ENCODE assay signal across 9 cellular contexts in genomic region chr10:132575320-132576201, GRCh38. TPM values are rescaled to one million over a fixed set of nuclear protein-coding genes. Genes with fewer than 3 reads are reported as not detected.
DNase-seq lines count a peak whose midpoint lies in the region; ATAC-seq, FAIRE-seq and TF ChIP-seq lines count a peak whose summit lies in the region.
"Had no signal": no experiment of that assay in that cellular context is flagged by ENCODE, and none has a peak within 500 bp of the region (broad histone marks: within the 10 kb centered on the region; RNA-seq: fewer than 3 reads in every experiment).

No MANE protein-coding gene starts in this region.

- no peak overlapping the region for H3K4me3 Mint-ChIP-seq in neural progenitor cell

- dilution Hi-C loops in endothelial cell of umbilical vein (cut with MboI; ENCODE audit: extremely low pct_ligation_motif_present, low sequenced_read_pairs) = no loop called here

- H4K20me1 ChIP-seq in endothelial cell of umbilical vein (replicated peaks; ENCODE audit: control insufficient read depth, extremely low read depth, insufficient read depth, low read length) (no peaks in the 10 kb centered on the region), neural progenitor cell (ENCODE audit: low read depth) (peaks cover 51% of the 10 kb centered on the region)

- no peaks in the 10 kb centered on the region for H3K9me3 Mint-ChIP-seq in neural progenitor cell

- CTCF ChIA-PET in endothelial cell of umbilical vein (lab: Charles Lee) = interaction anchor here (0.8 to 1.3 kb wide), 5 partner anchors 9 to 115 kb away, joined by 3 to 6 read pairs (median 3); no protein-coding TSS in a partner anchor

- H3K79me2 ChIP-seq in endothelial cell of umbilical vein (ENCODE audit: control insufficient read depth, insufficient read depth, low read length) (no peaks in the 10 kb centered on the region), neural progenitor cell (ENCODE audit: low read depth) (no peaks in the 10 kb centered on the region)

- H2AFZ ChIP-seq in endothelial cell of umbilical vein (ENCODE audit: low read depth, low read length) (no peak overlapping the region), neural progenitor cell (replicated peaks) (no peak overlapping the region)

- H3K36me3 ChIP-seq in endothelial cell of umbilical vein (ENCODE audit: control insufficient read depth in 2 of 2, extremely low read depth in 1 of 2, insufficient read depth in 2 of 2, low read length in 2 of 2) (no peaks in the 10 kb centered on the region), neural progenitor cell (no peaks in the 10 kb centered on the region)

- no peak overlapping the region for H3K9ac ChIP-seq in endothelial cell of umbilical vein (replicated peaks; ENCODE audit: extremely low read depth, insufficient read depth, low read length)
- no peak overlapping the region for H3K9ac ChIP-seq in neural progenitor cell

- H3K27ac Mint-ChIP-seq in neural progenitor cell = peak overlapping the region; percentile 76

- POLR2A ChIA-PET in endothelial cell of umbilical vein (lab: Charles Lee) = no interaction called here

- no peaks in the 10 kb centered on the region for H3K36me3 Mint-ChIP-seq in neural progenitor cell

- H3K9me1 ChIP-seq in endothelial cell of umbilical vein (replicated peaks; ENCODE audit: control insufficient read depth, extremely low read depth, insufficient read depth, low read length) = no peaks in the 10 kb centered on the region

- FAIRE-seq in RCC 7860 (lab: Jason Lieb, UNC) (peak; percentile 90), endothelial cell of umbilical vein (lab: Jason Lieb, UNC) (peak; percentile 78)
- FAIRE-seq: endometrium had no signal

- peaks cover 23% of the 10 kb centered on the region for H3F3A ChIP-seq in neural progenitor cell (ENCODE audit: low read depth)

- TF ChIP-seq POLR2A in endothelial cell of umbilical vein (IDR thresholded peaks at IDR 0.05; ENCODE audit: low read depth, low read length) = no peak

- no peaks in the 10 kb centered on the region for H3K9me3 ChIP-seq in endothelial cell of umbilical vein (replicated peaks; ENCODE audit: control insufficient read depth, insufficient read depth, low read length)
- H3K9me3 ChIP-seq in neural progenitor cell (ENCODE audit: low read depth) = no peaks in the 10 kb centered on the region

- TF ChIP-seq CTCF in endothelial cell of umbilical vein (IDR thresholded peaks at IDR 0.05; ENCODE audit: extremely low read depth in 1 of 2, insufficient read depth in 1 of 2, low read depth in 1 of 2, low read length in 2 of 2) = no peak
- TF ChIP-seq CTCF in neural progenitor cell (IDR thresholded peaks at IDR 0.05) = no peak

- H3K4me1 Mint-ChIP-seq in neural progenitor cell = peaks cover 21% of the 10 kb centered on the region

- peak; percentile 30 for ATAC-seq in HG02840 (IDR thresholded peaks at IDR 0.05; ENCODE audit: low FRiP score, unreplicated experiment)
- no peak for ATAC-seq in esophagus mucosa

- no peak overlapping the region for H3K27ac ChIP-seq in endothelial cell of umbilical vein (ENCODE audit: insufficient read depth, low read depth, low read length)
- no peak overlapping the region for H3K27ac ChIP-seq in neural progenitor cell

- BruUV-seq in endothelial cell of umbilical vein (replicated peaks; lab: Mats Ljungman, UMichigan) = no TSS peak

- H3K4me3 ChIP-seq in endothelial cell of umbilical vein (replicated peaks in 1 of 3; ENCODE audit: insufficient read depth in 1 of 3, low read depth in 1 of 3, low read length in 3 of 3) (no peak overlapping the region), neural progenitor cell (no peak overlapping the region)

- H3K4me1 ChIP-seq in endothelial cell of umbilical vein (ENCODE audit: control insufficient read depth, extremely low read depth, insufficient read depth, low read length) (peaks cover 27% of the 10 kb centered on the region), neural progenitor cell (peaks cover 23% of the 10 kb centered on the region)

- intact Hi-C loops in endothelial cell of umbilical vein (cut with micrococcal nuclease) = no loop called here

- DNase-seq in stimulated activated CD4-positive, alpha-beta T cell treated with anti-CD3 and anti-CD28 coated beads, Interleukin-1b, Interleukin-23, amount 100 ng/mL, for 48 hours = peak; percentile 48
- no peak for DNase-seq in stimulated activated CD4-positive, alpha-beta T cell treated with anti-CD3 and anti-CD28 coated beads, Interleukin-4, amount 100 ng/mL, for 4 hours
- DNase-seq in RCC 7860 (ENCODE audit: low spot score) = peak; percentile 88
- DNase-seq in endothelial cell of umbilical vein (ENCODE audit: low read depth, low spot score) = peak; percentile 74
- no peak for DNase-seq in neural progenitor cell (ENCODE audit: low spot score)
- DNase-seq in SW480 (ENCODE audit: low spot score) = no peak

- H3K4me2 ChIP-seq in endothelial cell of umbilical vein (ENCODE audit: insufficient read depth, low read length) (no peak overlapping the region), neural progenitor cell (peak overlapping the region; percentile 31)

- H3K27me3 Mint-ChIP-seq in neural progenitor cell (ENCODE audit: insufficient read depth, low read depth) = peaks cover 5% of the 10 kb centered on the region

- no peaks in the 10 kb centered on the region for H3K27me3 ChIP-seq in endothelial cell of umbilical vein (ENCODE audit: control insufficient read depth in 2 of 2, insufficient read depth in 2 of 2, low read length in 2 of 2)
- H3K27me3 ChIP-seq in neural progenitor cell = no peaks in the 10 kb centered on the region

TF ChIP-seq in endothelial cell of umbilical vein, 7 proteins besides CTCF, POLR2A, EP300 and RAD21:
- TF ChIP-seq, protein P1, sequence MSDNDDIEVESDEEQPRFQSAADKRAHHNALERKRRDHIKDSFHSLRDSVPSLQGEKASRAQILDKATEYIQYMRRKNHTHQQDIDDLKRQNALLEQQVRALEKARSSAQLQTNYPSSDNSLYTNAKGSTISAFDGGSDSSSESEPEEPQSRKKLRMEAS (IDR thresholded peaks at IDR 0.05; ENCODE audit: insufficient read depth, insufficient read length) = no peak
- no peak for TF ChIP-seq MYC (IDR thresholded peaks at IDR 0.05; ENCODE audit: low read depth, low read length)
- no peak for TF ChIP-seq POLR2AphosphoS5 (IDR thresholded peaks at IDR 0.05; ENCODE audit: insufficient read depth, low read depth, low read length)
- no peak for TF ChIP-seq JUN (IDR thresholded peaks at IDR 0.05; ENCODE audit: borderline replicate concordance, insufficient read depth, insufficient read length, low read depth)
- TF ChIP-seq EZH2 (IDR thresholded peaks at IDR 0.05; ENCODE audit: borderline replicate concordance, low read depth, low read length, severe bottlenecking) = no peak

RNA-seq across cellular contexts. Expression of gene INPP5A, which starts 38.0 kb away (rescaled TPM):
- total RNA-seq in endothelial cell of umbilical vein = 33.2 and 35.9 TPM in 2 replicates
- 21.2 and 22.9 TPM in 2 replicates for polyA plus RNA-seq in endothelial cell of umbilical vein
- 20.0 and 20.6 TPM in 2 replicates for polyA plus RNA-seq in endothelial cell of umbilical vein (2011; cell fraction: cytosol; rRNA removed)
- polyA plus RNA-seq in endothelial cell of umbilical vein (2011; cell fraction: nucleus; rRNA removed) = 21.7 and 22.8 TPM in 2 replicates
- 22.3 and 25.8 TPM in 2 replicates for polyA plus RNA-seq in endothelial cell of umbilical vein (2012)
- 25.2 and 25.6 TPM in 2 replicates for polyA minus RNA-seq in endothelial cell of umbilical vein
- 9.6 TPM for polyA minus RNA-seq in endothelial cell of umbilical vein (2011; cell fraction: cytosol; rRNA and poly(A)+ RNA removed)
- polyA minus RNA-seq in endothelial cell of umbilical vein (2011; cell fraction: nucleus; rRNA and poly(A)+ RNA removed) = 22.7 and 23.2 TPM in 2 replicates
- 14.2 and 21.3 TPM in 2 replicates for total RNA-seq in neural progenitor cell (ENCODE audit: low replicate concordance)
- total RNA-seq in esophagus mucosa = 14.3 TPM

Comparison
In these comparisons a context has a peak if more than half of its experiments do, and no peak if none do; other contexts are left out.
1. DNase-seq: peak in stimulated activated CD4-positive, alpha-beta T cell treated with anti-CD3 and anti-CD28 coated beads, Interleukin-1b, Interleukin-23, amount 100 ng/mL, for 48 hours (single experiment), RCC 7860 (single experiment) and endothelial cell of umbilical vein (single experiment); none in stimulated activated CD4-positive, alpha-beta T cell treated with anti-CD3 and anti-CD28 coated beads, Interleukin-4, amount 100 ng/mL, for 4 hours (0 of 2), neural progenitor cell (single experiment) and SW480 (single experiment).